Comparison of ENCODE assay signal across 8 cellular contexts in genomic region chr17:48037036-48037881, GRCh38. TPM values are rescaled to one million over a fixed set of nuclear protein-coding genes. Genes with fewer than 3 reads are reported as not detected.
A peak's percentile ranks its signal among the peaks of the same experiment; 100 is the strongest.
DNase-seq lines count a peak whose midpoint lies in the region; ATAC-seq, FAIRE-seq and TF ChIP-seq lines count a peak whose summit lies in the region.

TSS of gene COPZ2 (minus strand) at chr17:48037797. CDS start at chr17:48037777, 20 bp downstream.

- no peak for TF ChIP-seq EP300 in neural cell (conservative IDR thresholded peaks at IDR 0.05; ENCODE audit: poor library complexity, severe bottlenecking)

- peak within 1 kb of the TSS; percentile 78 for H3K27ac Mint-ChIP-seq in activated T-helper 1 cell treated with anti-CD3 and anti-CD28 coated beads, Interleukin-12 subunit alpha, Interleukin-12 subunit beta, Interleukin-2, Interleukin-4 antibody, amounts not matched to agents 30 ng/mL and 10 ng/mL and 1 ng/mL, durations not matched to agents 14 hours and 24 hours and 36 hours

- no peaks in the 10 kb centered on the region for H4K20me1 ChIP-seq in neural cell (ENCODE audit: insufficient read depth)

- H3K4me3 Mint-ChIP-seq in activated T-helper 1 cell treated with anti-CD3 and anti-CD28 coated beads, Interleukin-12 subunit alpha, Interleukin-12 subunit beta, Interleukin-2, Interleukin-4 antibody, amounts not matched to agents 30 ng/mL and 10 ng/mL and 1 ng/mL, durations not matched to agents 14 hours and 24 hours and 36 hours, result peak within 1 kb of the TSS; percentile 84

- H3K4me2 ChIP-seq in neural cell (ENCODE audit: low read length), result no peak within 1 kb of the TSS

- no peaks in the 10 kb centered on the region for H3K9me3 ChIP-seq in neural cell (ENCODE audit: low read length)

- peaks cover 38% of the 10 kb centered on the region for H3K27me3 ChIP-seq in neural cell (ENCODE audit: insufficient read depth, low read depth, low read length)

- peak; percentile 52 for FAIRE-seq in urothelium cell line (lab: Jason Lieb, UNC)

- intact Hi-C loops in activated T-helper 1 cell treated with anti-CD3 and anti-CD28 coated beads, Interleukin-12 subunit alpha, Interleukin-12 subunit beta, Interleukin-2, Interleukin-4 antibody, amounts not matched to agents 30 ng/mL and 10 ng/mL and 1 ng/mL, durations not matched to agents 14 hours and 24 hours and 36 hours (cut with micrococcal nuclease), result loop anchor here (1.0 kb wide), 2 partner anchors 12 to 37 kb away; no protein-coding TSS in a partner anchor

- H3K4me1 Mint-ChIP-seq in activated T-helper 1 cell treated with anti-CD3 and anti-CD28 coated beads, Interleukin-12 subunit alpha, Interleukin-12 subunit beta, Interleukin-2, Interleukin-4 antibody, amounts not matched to agents 30 ng/mL and 10 ng/mL and 1 ng/mL, durations not matched to agents 14 hours and 24 hours and 36 hours (ENCODE audit: low read depth), result peaks cover 14% of the 10 kb centered on the region

- no peaks in the 10 kb centered on the region for H3K9me3 Mint-ChIP-seq in activated T-helper 1 cell treated with anti-CD3 and anti-CD28 coated beads, Interleukin-12 subunit alpha, Interleukin-12 subunit beta, Interleukin-2, Interleukin-4 antibody, amounts not matched to agents 30 ng/mL and 10 ng/mL and 1 ng/mL, durations not matched to agents 14 hours and 24 hours and 36 hours

- peaks cover 35% of the 10 kb centered on the region for H3K27me3 Mint-ChIP-seq in activated T-helper 1 cell treated with anti-CD3 and anti-CD28 coated beads, Interleukin-12 subunit alpha, Interleukin-12 subunit beta, Interleukin-2, Interleukin-4 antibody, amounts not matched to agents 30 ng/mL and 10 ng/mL and 1 ng/mL, durations not matched to agents 14 hours and 24 hours and 36 hours (ENCODE audit: insufficient read depth)

- no peak within 1 kb of the TSS for H3K27ac ChIP-seq in neural cell (ENCODE audit: low read length)

- no peaks in the 10 kb centered on the region for H3F3A ChIP-seq in neural cell (ENCODE audit: insufficient read depth, low read length, poor library complexity, severe bottlenecking)

- peak within 1 kb of the TSS; percentile 65 for H3K4me3 ChIP-seq in fibroblast of pulmonary artery (replicated peaks; ENCODE audit: low read depth, low read length)
- peak within 1 kb of the TSS; percentile 45 for H3K4me3 ChIP-seq in neural cell (ENCODE audit: low read length)

- no peak for TF ChIP-seq RAD21 in neural cell (conservative IDR thresholded peaks at IDR 0.05)

- H2AFZ ChIP-seq in neural cell (ENCODE audit: low read depth, low read length), result no peak within 1 kb of the TSS

- H3K36me3 Mint-ChIP-seq in activated T-helper 1 cell treated with anti-CD3 and anti-CD28 coated beads, Interleukin-12 subunit alpha, Interleukin-12 subunit beta, Interleukin-2, Interleukin-4 antibody, amounts not matched to agents 30 ng/mL and 10 ng/mL and 1 ng/mL, durations not matched to agents 14 hours and 24 hours and 36 hours (ENCODE audit: low read depth), result peaks cover 3% of the 10 kb centered on the region

- ATAC-seq in HG03521 (IDR thresholded peaks at IDR 0.05; ENCODE audit: unreplicated experiment), result no peak

- no peak within 1 kb of the TSS for H3K9ac ChIP-seq in neural cell (ENCODE audit: low read length)

- no peaks in the 10 kb centered on the region for H3K79me2 ChIP-seq in neural cell (replicated peaks; ENCODE audit: insufficient read depth, low read length)

- no peaks in the 10 kb centered on the region for H3K9me2 ChIP-seq in neural cell (ENCODE audit: insufficient read depth, low read length)

- peak; percentile 91 for TF ChIP-seq CTCF in GM12872 (IDR thresholded peaks at IDR 0.05; ENCODE audit: insufficient read depth, low read depth, low read length)
- TF ChIP-seq CTCF in fibroblast of pulmonary artery (IDR thresholded peaks at IDR 0.05; ENCODE audit: low read length, missing control alignments), result peak; percentile 52
- TF ChIP-seq CTCF in neural cell (IDR thresholded peaks at IDR 0.05; ENCODE audit: poor library complexity, severe bottlenecking), result no peak

- DNase-seq in NCI-H226 (peak; percentile 50), fibroblast of pulmonary artery (ENCODE audit: low read depth) (peak; percentile 49), urothelium cell line (ENCODE audit: low spot score) (peak; percentile 72), NCI-H345 treated with DMSO at 0.1 percent for 48 hours (lab: John Stamatoyannopoulos, UW; ENCODE audit: unreplicated experiment) (no peak)
- peak; percentile 56 for DNase-seq in activated T-helper 1 cell treated with anti-CD3 and anti-CD28 coated beads, Interleukin-12 subunit alpha, Interleukin-12 subunit beta, Interleukin-2, Interleukin-4 antibody, amounts not matched to agents 30 ng/mL and 10 ng/mL and 1 ng/mL, durations not matched to agents 14 hours and 24 hours and 36 hours (ENCODE audit: low spot score)

- H3K36me3 ChIP-seq in neural cell (ENCODE audit: insufficient read depth, low read length), result no peaks in the 10 kb centered on the region

TF ChIP-seq in neural cell, 6 proteins besides CTCF, POLR2A, EP300 and RAD21:
- no peak for TF ChIP-seq EZH2 (IDR thresholded peaks at IDR 0.05; ENCODE audit: borderline replicate concordance, insufficient read depth, low read length, poor library complexity, severe bottlenecking)
- no peak for TF ChIP-seq REST (IDR thresholded peaks at IDR 0.05; ENCODE audit: borderline replicate concordance)
- TF ChIP-seq TAF1 (IDR thresholded peaks at IDR 0.05; ENCODE audit: low read depth), result no peak
- TF ChIP-seq MXI1 (conservative IDR thresholded peaks at IDR 0.05; ENCODE audit: poor library complexity, severe bottlenecking), result no peak
- TF ChIP-seq POLR2AphosphoS5 (IDR thresholded peaks at IDR 0.05), result no peak
- no peak for TF ChIP-seq SMC3 (conservative IDR thresholded peaks at IDR 0.05; ENCODE audit: poor library complexity)

RNA-seq across cellular contexts. Expression of gene COPZ2, which starts in this region (rescaled TPM):
- 3.4 and 5.8 TPM in 2 replicates for total RNA-seq in activated T-helper 1 cell treated with anti-CD3 and anti-CD28 coated beads, Interleukin-12 subunit alpha, Interleukin-12 subunit beta, Interleukin-2, Interleukin-4 antibody, amounts not matched to agents 30 ng/mL and 10 ng/mL and 1 ng/mL, durations not matched to agents 14 hours and 24 hours and 36 hours
- polyA plus RNA-seq in neural cell, result not detected in 2 replicates
- polyA minus RNA-seq in neural cell, result not detected in 2 replicates
